ENCODE assay signal across 8 cellular contexts in the genomic region with DNA sequence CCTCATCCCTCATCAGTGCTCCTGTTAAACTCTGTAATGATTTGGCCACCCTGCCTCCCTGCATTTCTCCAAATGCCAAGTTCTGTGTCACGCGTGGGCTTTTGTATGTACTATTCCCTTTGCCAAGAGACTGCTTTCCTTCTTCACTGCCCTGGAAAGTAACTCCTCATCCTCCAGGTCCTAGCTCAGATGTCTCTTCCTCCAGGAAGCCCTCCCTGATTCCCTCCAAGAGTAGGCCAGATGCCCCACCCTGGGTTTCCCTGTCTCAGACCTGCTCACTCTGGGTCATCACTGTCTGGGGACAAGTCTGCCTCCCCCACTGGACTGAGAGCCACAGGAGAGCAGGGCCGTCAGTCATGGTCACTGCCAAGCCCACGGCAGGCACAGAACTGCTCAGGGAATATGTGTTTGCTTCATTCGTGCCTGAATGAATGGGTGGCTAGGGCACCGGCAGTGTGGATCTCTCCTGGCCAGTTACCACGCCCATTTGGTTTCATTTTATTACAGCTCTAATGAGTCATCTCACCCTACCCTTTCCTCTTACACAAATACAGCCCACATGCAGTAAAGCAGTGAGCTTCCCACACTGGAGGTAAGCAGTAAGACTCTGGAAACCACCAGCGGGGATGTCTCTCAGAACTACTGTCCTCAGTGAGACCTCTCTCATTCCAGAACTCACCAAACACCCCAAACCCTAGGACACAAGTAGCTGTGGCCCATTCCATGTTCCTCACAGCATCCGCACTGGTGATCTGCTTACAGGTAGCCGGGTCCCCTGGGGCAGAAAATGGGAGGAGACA.
DNase-seq lines count a peak whose midpoint lies in the region; ATAC-seq and TF ChIP-seq lines count a peak whose summit lies in the region.

No MANE protein-coding gene starts in this region.

- TF ChIP-seq CTCF in GM12865 (IDR thresholded peaks at IDR 0.05; ENCODE audit: insufficient read depth, low read depth, low read length, missing control alignments) (no peak), fibroblast of mammary gland (conservative IDR thresholded peaks at IDR 0.05; ENCODE audit: control insufficient read depth, insufficient read depth, low read depth, low read length) (no peak)

- H3K4me3 ChIP-seq in GM12865 (ENCODE audit: low read depth, low read length) (no peak overlapping the region), fibroblast of mammary gland (ENCODE audit: control insufficient read depth, low read depth, low read length) (no peak overlapping the region)

- ATAC-seq in HG03469 (IDR thresholded peaks at IDR 0.05; ENCODE audit: unreplicated experiment) (peak; percentile 40), GM19467 (IDR thresholded peaks at IDR 0.05; ENCODE audit: unreplicated experiment) (no peak)

- peak; percentile 88 for DNase-seq in GM12865 (ENCODE audit: low read depth)
- DNase-seq in activated CD4-positive, alpha-beta T cell treated with anti-CD3 and anti-CD28 coated beads for 4 hours, result peak; percentile 21 to 26
- peak; percentile 92 for DNase-seq in fibroblast of mammary gland (ENCODE audit: low read depth)
- DNase-seq in stimulated activated CD4-positive, alpha-beta T cell treated with anti-CD3 and anti-CD28 coated beads, Interleukin-15, amount 100 ng/mL, for 48 hours (ENCODE audit: low read depth in 2 of 2), result peak; percentile 29 to 38
- DNase-seq in SHP77 (lab: John Stamatoyannopoulos, UW), result no peak
- DNase-seq in NCI-H1092 (lab: John Stamatoyannopoulos, UW), result no peak

Comparison
In these comparisons a context has a peak if more than half of its experiments do, and no peak if none do; other contexts are left out.
1. DNase-seq: peak in GM12865 (single experiment), activated CD4-positive, alpha-beta T cell treated with anti-CD3 and anti-CD28 coated beads for 4 hours (2 of 2), fibroblast of mammary gland (single experiment) and stimulated activated CD4-positive, alpha-beta T cell treated with anti-CD3 and anti-CD28 coated beads, Interleukin-15, amount 100 ng/mL, for 48 hours (2 of 2); none in SHP77 (0 of 2) and NCI-H1092 (single experiment).